3 cellular contexts compared by ENCODE assay signal in genomic region chr14:89342049-89342448, GRCh38.
TF ChIP-seq lines count a peak whose summit lies in the region.

No MANE protein-coding gene starts in this region.

TF ChIP-seq in GM12891, 5 proteins besides CTCF, POLR2A, EP300 and RAD21:
- TF ChIP-seq POU2F2 (IDR thresholded peaks at IDR 0.05; ENCODE audit: low read depth, low read length) (0 out of 2 replicates have a peak, but pooled peaks have one; percentile 29), POLR2AphosphoS5 (IDR thresholded peaks at IDR 0.05; ENCODE audit: low read depth, low read length) (no peak)
TF ChIP-seq in GM12891: peak in this region for 1.

TF ChIP-seq in GM23338, 12 proteins besides CTCF, POLR2A, EP300 and RAD21:
- TF ChIP-seq ETS1 (IDR thresholded peaks at IDR 0.05) (no peak), CREB1 (CRISPR knock-in tag; IDR thresholded peaks at IDR 0.05; ENCODE audit: low read depth) (no peak), POLR2AphosphoS5 (IDR thresholded peaks at IDR 0.05; ENCODE audit: low read depth) (no peak), ZNF114 (CRISPR knock-in tag; IDR thresholded peaks at IDR 0.05) (no peak), EZH2phosphoT487 (IDR thresholded peaks at IDR 0.05; ENCODE audit: unreplicated experiment) (no peak), REST (IDR thresholded peaks at IDR 0.05; ENCODE audit: unreplicated experiment) (no peak), STAT1 (IDR thresholded peaks at IDR 0.05; ENCODE audit: unreplicated experiment) (no peak)
TF ChIP-seq in GM23338: peak in this region for 0.

TF ChIP-seq in H1, 55 proteins besides CTCF, POLR2A, EP300 and RAD21:
- TF ChIP-seq POLR2AphosphoS5 (IDR thresholded peaks at IDR 0.05; ENCODE audit: low read depth, low read length): no peak
- no peak for TF ChIP-seq SIX5 (IDR thresholded peaks at IDR 0.05; ENCODE audit: low read depth, low read length)
- no peak for TF ChIP-seq EGR1 (IDR thresholded peaks at IDR 0.05; ENCODE audit: borderline replicate concordance, low read depth, low read length)
- TF ChIP-seq SIRT6 (IDR thresholded peaks at IDR 0.05; ENCODE audit: low read length): no peak
- no peak for TF ChIP-seq E2F6 (IDR thresholded peaks at IDR 0.05)
- no peak for TF ChIP-seq PHF8 (conservative IDR thresholded peaks at IDR 0.05; ENCODE audit: low read depth, low read length)
- TF ChIP-seq EZH2 (IDR thresholded peaks at IDR 0.05; ENCODE audit: low read depth, low read length, severe bottlenecking): no peak
- TF ChIP-seq CREB1 (IDR thresholded peaks at IDR 0.05): no peak
- no peak for TF ChIP-seq CBX5 (IDR thresholded peaks at IDR 0.05; ENCODE audit: low read depth, low read length)
- TF ChIP-seq BACH1 (IDR thresholded peaks at IDR 0.05; ENCODE audit: low read length): no peak
- no peak for TF ChIP-seq RXRA (IDR thresholded peaks at IDR 0.05; ENCODE audit: insufficient read depth, low read depth, low read length)
- TF ChIP-seq FOSL1 (IDR thresholded peaks at IDR 0.05; ENCODE audit: insufficient read depth, low read depth, low read length): no peak
- no peak for TF ChIP-seq KDM1A (IDR thresholded peaks at IDR 0.05; ENCODE audit: borderline replicate concordance, low read length)
- TF ChIP-seq KDM4A (IDR thresholded peaks at IDR 0.05; ENCODE audit: low read depth, low read length, severe bottlenecking): no peak
- TF ChIP-seq MAX (IDR thresholded peaks at IDR 0.05): no peak
- no peak for TF ChIP-seq TAF1 (IDR thresholded peaks at IDR 0.05; ENCODE audit: low read depth, low read length)
- no peak for TF ChIP-seq CHD2 (IDR thresholded peaks at IDR 0.05; ENCODE audit: low read length)
TF ChIP-seq in H1: peak in this region for 0.
